ENCODE assay signal across 25 cellular contexts in the genomic region with DNA sequence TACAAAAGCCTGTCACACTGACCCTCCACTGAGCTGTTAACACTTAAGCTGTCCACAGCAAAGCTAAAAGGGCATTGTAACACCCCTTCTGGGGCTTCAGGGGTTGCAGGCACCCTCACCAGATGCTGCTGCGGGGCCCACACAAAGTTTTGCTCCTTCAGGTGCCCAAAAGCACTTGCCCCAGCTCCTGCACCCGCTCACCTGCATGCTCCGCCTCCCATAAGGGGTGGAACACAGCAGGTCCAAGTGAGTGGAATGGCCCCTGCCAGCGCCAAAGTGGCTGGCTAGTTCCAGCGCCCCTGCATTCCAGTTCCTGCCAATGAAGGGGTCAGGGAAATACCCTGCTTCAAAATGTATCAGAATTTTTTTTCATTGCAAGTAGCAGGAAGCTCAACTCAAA. TPM values are rescaled to one million over a fixed set of nuclear protein-coding genes. Genes with fewer than 3 reads are reported as not detected.
DNase-seq lines count a peak whose midpoint lies in the region; ATAC-seq, FAIRE-seq and TF ChIP-seq lines count a peak whose summit lies in the region.
"Had no signal": no experiment of that assay in that cellular context is flagged by ENCODE, and none has a peak within 500 bp of the region (broad histone marks: within the 10 kb centered on the region; RNA-seq: fewer than 3 reads in every experiment).

No MANE protein-coding gene starts in this region.

- TF ChIP-seq CTCF in heart left ventricle (IDR thresholded peaks at IDR 0.05): no peak
- TF ChIP-seq CTCF in right atrium auricular region (IDR thresholded peaks at IDR 0.05): no peak
- no peak for TF ChIP-seq CTCF in MM.1S (IDR thresholded peaks at IDR 0.05; ENCODE audit: low read length)
- TF ChIP-seq CTCF in kidney (IDR thresholded peaks at IDR 0.05; ENCODE audit: borderline replicate concordance, extremely low read depth, insufficient read depth): no peak
- no peak for TF ChIP-seq CTCF in spleen (IDR thresholded peaks at IDR 0.05 in 8 of 11, conservative IDR thresholded peaks at IDR 0.05 in 3 of 11)

- H3K4me1 ChIP-seq in heart left ventricle: peaks cover 0 to 44% (median 24%) of the 10 kb centered on the region in 12 donors
- peaks cover 0 to 18% of the 10 kb centered on the region in 2 donors for H3K4me1 ChIP-seq in right atrium auricular region
- peaks cover 22% of the 10 kb centered on the region for H3K4me1 ChIP-seq in MM.1S (ENCODE audit: low read length)
- peaks cover 3 to 4% of the 10 kb centered on the region in 2 donors for H3K4me1 ChIP-seq in kidney (ENCODE audit: control insufficient read depth in 1 of 2, insufficient read depth in 1 of 2, low read depth in 1 of 2, low read length in 2 of 2)
- H3K4me1 ChIP-seq in spleen: peaks cover 3 to 50% (median 37%) of the 10 kb centered on the region in 6 donors
- H3K4me1 ChIP-seq: BLaER1 had no signal

- H3K27me3 ChIP-seq in heart left ventricle (no peaks in the 10 kb centered on the region), right atrium auricular region (no peaks in the 10 kb centered on the region), MM.1S (replicated peaks; ENCODE audit: insufficient read depth, low read length) (no peaks in the 10 kb centered on the region), spleen (replicated peaks in 1 of 7) (peaks cover 0 to 2% (median 0%) of the 10 kb centered on the region in 7 donors)
- H3K27me3 ChIP-seq: BLaER1 had no signal

- ATAC-seq in heart left ventricle (no peak), GM21360 (IDR thresholded peaks at IDR 0.05; ENCODE audit: unreplicated experiment) (no peak), HG02870 (IDR thresholded peaks at IDR 0.05; ENCODE audit: unreplicated experiment) (no peak)
- ATAC-seq: GM12878 had no signal

- no peak overlapping the region for H3K4me2 ChIP-seq in MM.1S (ENCODE audit: low read depth, low read length)
- H3K4me2 ChIP-seq: BLaER1 had no signal

- DNase-seq in heart left ventricle: no peak
- DNase-seq in right atrium auricular region (ENCODE audit: low spot score): no peak
- no peak for DNase-seq in MM.1S
- DNase-seq in kidney: peak; percentile 68
- DNase-seq in spleen: peak; percentile 68
- no peak for DNase-seq in OCI-M2 (lab: John Stamatoyannopoulos, UW; ENCODE audit: unreplicated experiment)
- DNase-seq: CD4-positive, alpha-beta T cell; CD8-positive, alpha-beta memory T cell; DMS 273 treated with DMSO at 0.1 percent for 48 hours; DMS79; EL; GDM1; H7; HCEC 1CT had no signal

- H3K27ac ChIP-seq in heart left ventricle (peak overlapping the region in 9 of 12 donors; percentile 24 to 87 (median 78)), right atrium auricular region (peak overlapping the region in 1 of 2 donors; percentile 60), MM.1S (ENCODE audit: low read length) (peak overlapping the region; percentile 72; the same call in 1 of the 2 replicates), kidney (ENCODE audit: low read depth in 2 of 2, low read length in 2 of 2) (no peak overlapping the region), spleen (peak overlapping the region in 4 of 8 donors; percentile 69 to 85 (median 82))
- H3K27ac ChIP-seq: 22Rv1, BLaER1, C4-2B had no signal

- WGBS in heart left ventricle, 4 donors: 91 to 98% (median 96%) methylated on average over 5 of the region's 5 CpGs
- 80 to 93% (median 93%) methylated on average over 4 to 5 of the region's 5 CpGs for WGBS in spleen, 5 donors

- no peaks in the 10 kb centered on the region for H4K20me1 ChIP-seq in MM.1S (ENCODE audit: insufficient read depth, low read length)
- H4K20me1 ChIP-seq: BLaER1 had no signal

- no peak overlapping the region for H3K4me3 ChIP-seq in heart left ventricle
- no peak overlapping the region for H3K4me3 ChIP-seq in right atrium auricular region
- H3K4me3 ChIP-seq in MM.1S (ENCODE audit: low read length): no peak overlapping the region
- no peak overlapping the region for H3K4me3 ChIP-seq in kidney (ENCODE audit: low read length in 2 of 2)
- no peak overlapping the region for H3K4me3 ChIP-seq in spleen
- H3K4me3 ChIP-seq: BLaER1, GM12878 had no signal

- H3K9me3 ChIP-seq in heart left ventricle: no peaks in the 10 kb centered on the region
- H3K9me3 ChIP-seq in right atrium auricular region: no peaks in the 10 kb centered on the region
- H3K9me3 ChIP-seq in MM.1S (replicated peaks; ENCODE audit: insufficient read depth, low read length): no peaks in the 10 kb centered on the region
- H3K9me3 ChIP-seq in kidney (ENCODE audit: control insufficient read depth in 1 of 2, low read length in 2 of 2): no peaks in the 10 kb centered on the region
- no peaks in the 10 kb centered on the region for H3K9me3 ChIP-seq in spleen
- H3K9me3 ChIP-seq: BLaER1 had no signal

- no peak for FAIRE-seq in kidney (lab: Jason Lieb, UNC)
- FAIRE-seq: A204.1, D721Med, GM12878, GM19239, H1 had no signal

- no peaks in the 10 kb centered on the region for H3K79me2 ChIP-seq in MM.1S (ENCODE audit: low read length)

- intact Hi-C loops in heart left ventricle (cut with DNase I): loop anchor here in 2 of 10 donors (5.0 kb wide), 1 partner anchor 37 kb away; no protein-coding TSS in a partner anchor
- intact Hi-C loops in kidney (cut with DNase I): no loop called here
- intact Hi-C loops in spleen (cut with DNase I; ENCODE audit: low total_unique reads): no loop called here

- TF ChIP-seq POLR2A in heart left ventricle (IDR thresholded peaks at IDR 0.05): no peak
- TF ChIP-seq POLR2A in spleen (IDR thresholded peaks at IDR 0.05): no peak

- peaks cover 9% of the 10 kb centered on the region for H3F3A ChIP-seq in MM.1S (ENCODE audit: insufficient read depth, low read length)

- H3K9ac ChIP-seq in MM.1S (ENCODE audit: low read length): no peak overlapping the region
- no peak overlapping the region for H3K9ac ChIP-seq in kidney (ENCODE audit: low read length in 2 of 2)
- H3K9ac ChIP-seq: BLaER1 had no signal

- H3K9me2 ChIP-seq in MM.1S (replicated peaks; ENCODE audit: insufficient read depth, low read length): no peaks in the 10 kb centered on the region

- peaks cover 0 to 6% (median 0%) of the 10 kb centered on the region in 9 donors for H3K36me3 ChIP-seq in heart left ventricle
- H3K36me3 ChIP-seq in right atrium auricular region: no peaks in the 10 kb centered on the region
- H3K36me3 ChIP-seq in MM.1S (replicated peaks; ENCODE audit: insufficient read depth, low read length): no peaks in the 10 kb centered on the region
- H3K36me3 ChIP-seq in kidney (ENCODE audit: control insufficient read depth in 1 of 2, insufficient read depth in 2 of 2, low read length in 2 of 2): no peaks in the 10 kb centered on the region
- peaks cover 0 to 15% (median 0%) of the 10 kb centered on the region in 6 donors for H3K36me3 ChIP-seq in spleen
- H3K36me3 ChIP-seq: BLaER1 had no signal

- peak overlapping the region; percentile 13; the same call in 1 of the 2 replicates for H2AFZ ChIP-seq in MM.1S (ENCODE audit: low read length)

RNA-seq across cellular contexts. Expression of a gene that starts 7.3 kb away (rescaled TPM):
- total RNA-seq in heart left ventricle: 10 to 100 TPM; 21.4 to 83.3 (median 26.2) TPM
- polyA plus RNA-seq in heart left ventricle: 10 to 100 TPM; 43.8 to 97.5 TPM
- 10 to 100 TPM; 31.4 to 33.9 TPM for total RNA-seq in right atrium auricular region
- 21.2 TPM for total RNA-seq in kidney
- 49.3 TPM for polyA plus RNA-seq in kidney (ENCODE audit: insufficient read depth, low read depth, low replicate concordance)
- total RNA-seq in spleen: 100 to 1,000 TPM in 2 of 7 donors, 10 to 100 TPM in 5; 21.1 to 144 (median 71.3) TPM
- polyA plus RNA-seq in spleen: 100 to 1,000 TPM in 1 of 3 donors, 10 to 100 TPM in 2; 52.1 to 161 (median 58.6) TPM
- total RNA-seq: B cell; CD8-positive, alpha-beta memory T cell; GM12878 had no signal
- polyA plus RNA-seq: CD8-positive, alpha-beta memory T cell had no signal

RNA-seq across cellular contexts. Expression of a gene that starts 43.0 kb away (rescaled TPM):
- total RNA-seq in heart left ventricle (100 to 1,000 TPM in 1 of 9 donors, 10 to 100 TPM in 8; 50.4 to 132 (median 68.2) TPM), right atrium auricular region (10 to 100 TPM; 50.2 to 71.3 TPM), kidney (33.5 TPM), spleen (10 to 100 TPM; 27.0 to 53.8 (median 40.8) TPM)
- polyA plus RNA-seq in heart left ventricle (10 to 100 TPM; 18.5 to 32.3 TPM), kidney (ENCODE audit: insufficient read depth, low read depth, low replicate concordance) (13.3 TPM), spleen (10 to 100 TPM in 2 of 3 donors, 1 to 10 TPM in 1; 8.8 to 12.7 (median 11.7) TPM)

RNA-seq across cellular contexts. Expression of a gene that starts 46.5 kb away (rescaled TPM):
- total RNA-seq in heart left ventricle: 10 to 100 TPM; 11.0 to 24.2 (median 17.2) TPM
- 10 to 100 TPM; 12.2 to 13.7 TPM for polyA plus RNA-seq in heart left ventricle
- total RNA-seq in right atrium auricular region: 10 to 100 TPM; 10.0 to 13.9 TPM
- 12.3 TPM for total RNA-seq in kidney
- 17.5 TPM for polyA plus RNA-seq in kidney (ENCODE audit: insufficient read depth, low read depth, low replicate concordance)
- total RNA-seq in spleen: 10 to 100 TPM in 3 of 7 donors, 1 to 10 TPM in 4; 6.0 to 13.0 (median 8.8) TPM
- 1 to 10 TPM; 2.8 to 6.3 (median 5.2) TPM for polyA plus RNA-seq in spleen

RNA-seq across cellular contexts. Expression of a gene that starts 46.6 kb away (rescaled TPM):
- total RNA-seq in heart left ventricle (10 to 100 TPM; 30.8 to 37.7 (median 34.9) TPM), right atrium auricular region (10 to 100 TPM; 25.0 to 32.1 TPM), kidney (27.0 TPM), spleen (10 to 100 TPM; 16.4 to 24.3 (median 23.1) TPM)
- polyA plus RNA-seq in heart left ventricle (10 to 100 TPM; 18.5 to 30.7 TPM), kidney (ENCODE audit: insufficient read depth, low read depth, low replicate concordance) (22.3 TPM), spleen (10 to 100 TPM in 2 of 3 donors, 1 to 10 TPM in 1; 9.9 to 15.9 (median 15.5) TPM)

Comparison
In these comparisons a context has a peak if more than half of its experiments do, and no peak if none do; other contexts are left out.
1. DNase-seq: peak in kidney (single experiment) and spleen (single experiment); none in heart left ventricle (0 of 5), right atrium auricular region (single experiment), MM.1S (single experiment) and OCI-M2 (single experiment).
2. H3K27ac ChIP-seq: peak in heart left ventricle (9 of 12) and MM.1S (single experiment); none in kidney (0 of 2).